Comparison of ENCODE assay signal across 8 cellular contexts in the genomic region with DNA sequence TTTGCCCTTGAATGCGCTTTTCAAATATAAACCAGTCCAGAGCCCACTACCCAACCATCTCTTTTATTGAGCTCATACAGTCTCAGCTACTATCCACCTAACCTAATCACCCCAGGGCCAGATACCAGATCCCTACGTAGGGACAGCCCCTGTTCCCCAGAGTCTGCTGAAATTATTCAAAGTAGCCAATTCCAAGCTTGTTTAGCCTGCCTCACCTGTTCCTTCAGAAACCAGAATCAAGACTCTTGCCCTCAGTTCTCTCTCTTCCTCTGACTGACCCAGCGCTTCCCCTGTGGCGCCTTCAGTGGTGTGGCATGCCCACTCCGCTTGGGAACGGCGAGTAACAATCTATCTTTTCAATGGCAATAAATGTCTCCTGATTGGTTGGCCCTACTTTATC.
"Had no signal": no experiment of that assay in that cellular context is flagged by ENCODE, and none has a peak within 500 bp of the region (broad histone marks: within the 10 kb centered on the region; RNA-seq: fewer than 3 reads in every experiment).

No MANE protein-coding gene starts in this region.

- H3K4me1 ChIP-seq: HAP-1 had no signal

- H3K4me2 ChIP-seq: GM23338 had no signal

- ATAC-seq: GM23338, HCT116 had no signal

- H3K4me3 Mint-ChIP-seq: GM23338, HFFc6 had no signal

- H2AFZ ChIP-seq: GM23248, GM23338 had no signal

- H3K4me3 ChIP-seq: GM23248, GM23338, HAP-1 had no signal

- H3K9me3 ChIP-seq: HAP-1 had no signal

- H3K27ac ChIP-seq: GM23248 had no signal

- H3K9ac ChIP-seq: GM23248 had no signal

- H3K36me3 ChIP-seq: HAP-1 had no signal

- H3K27ac Mint-ChIP-seq: GM23338, HFFc6 had no signal

- H3K9me3 Mint-ChIP-seq: GM23338, HFFc6 had no signal

- DNase-seq: GM23248, GOT3, H7, HCEC 1CT, HFFc6 had no signal
